ENCODE assay signal across 10 cellular contexts in the genomic region with DNA sequence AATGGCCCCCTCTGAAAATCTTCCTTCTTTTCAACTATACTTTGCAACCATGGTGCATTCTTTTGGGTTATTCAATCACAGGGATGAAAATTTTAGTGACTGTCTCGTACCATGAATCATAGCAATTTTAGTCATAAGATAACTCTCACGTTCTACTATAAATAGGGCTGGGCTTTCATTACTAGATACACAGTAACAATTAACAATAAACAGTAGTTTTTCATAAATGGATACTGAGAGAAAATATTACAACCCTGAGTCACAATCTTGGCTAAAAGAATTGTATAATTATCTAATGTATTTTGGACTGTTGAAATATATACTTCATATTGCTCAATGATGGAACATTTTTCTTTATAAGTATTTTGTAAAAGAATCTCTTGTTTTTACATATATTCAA.
DNase-seq lines count a peak whose midpoint lies in the region; TF ChIP-seq lines count a peak whose summit lies in the region.
"Had no signal": no experiment of that assay in that cellular context is flagged by ENCODE, and none has a peak within 500 bp of the region (broad histone marks: within the 10 kb centered on the region; RNA-seq: fewer than 3 reads in every experiment).

No MANE protein-coding gene starts in this region.

- H3K36me3 ChIP-seq in brain microvascular endothelial cell (replicated peaks), result no peaks in the 10 kb centered on the region

- peak; percentile 71 for DNase-seq in AG09319 (ENCODE audit: extremely low read depth, low read depth)
- DNase-seq in HS-5 (ENCODE audit: low read depth), result peak; percentile 82
- DNase-seq in brain microvascular endothelial cell, result no peak
- no peak for DNase-seq in mesothelial cell of epicardium (ENCODE audit: low spot score in 2 of 2, unreplicated experiment in 2 of 2)
- no peak for DNase-seq in NCI-H1417 (lab: John Stamatoyannopoulos, UW)
- DNase-seq in GM19238 (ENCODE audit: insufficient read length, low spot score), result no peak
- DNase-seq in NCI-H128 (lab: John Stamatoyannopoulos, UW; ENCODE audit: unreplicated experiment), result no peak
- DNase-seq in NCI-H345 treated with DMSO at 0.1 percent for 48 hours (lab: John Stamatoyannopoulos, UW; ENCODE audit: unreplicated experiment), result no peak
- DNase-seq: activated CD4-positive, alpha-beta T cell treated with anti-CD3 and anti-CD28 coated beads for 48 hours had no signal

- TF ChIP-seq CTCF in AG09319 (IDR thresholded peaks at IDR 0.05; ENCODE audit: low read depth, low read length), result no peak
- TF ChIP-seq CTCF in brain microvascular endothelial cell (IDR thresholded peaks at IDR 0.05; ENCODE audit: low read depth, low read length, missing control alignments), result no peak
- TF ChIP-seq CTCF in mesothelial cell of epicardium (IDR thresholded peaks at IDR 0.05; ENCODE audit: unreplicated experiment), result no peak

- H3K4me1 Mint-ChIP-seq in mesothelial cell of epicardium, result peaks cover 29% of the 10 kb centered on the region

- no peaks in the 10 kb centered on the region for H3K9me3 Mint-ChIP-seq in mesothelial cell of epicardium
- H3K9me3 Mint-ChIP-seq: activated naive CD4-positive, alpha-beta T cell treated with anti-CD3 and anti-CD28 coated beads, Interleukin-2, amount 50 U/mL, for 72 hours had no signal

- no peak overlapping the region for H3K4me3 ChIP-seq in brain microvascular endothelial cell (ENCODE audit: low read depth, low read length)

- peak overlapping the region; percentile 37 for H3K27ac Mint-ChIP-seq in mesothelial cell of epicardium
- H3K27ac Mint-ChIP-seq: activated naive CD4-positive, alpha-beta T cell treated with anti-CD3 and anti-CD28 coated beads, Interleukin-2, amount 50 U/mL, for 72 hours had no signal

- no peaks in the 10 kb centered on the region for H3K36me3 Mint-ChIP-seq in mesothelial cell of epicardium
- H3K36me3 Mint-ChIP-seq: activated naive CD4-positive, alpha-beta T cell treated with anti-CD3 and anti-CD28 coated beads, Interleukin-2, amount 50 U/mL, for 72 hours had no signal

- no peaks in the 10 kb centered on the region for H3K27me3 Mint-ChIP-seq in mesothelial cell of epicardium (ENCODE audit: low read depth)

- no peak overlapping the region for H3K4me3 Mint-ChIP-seq in mesothelial cell of epicardium

- peak overlapping the region; percentile 72 for H3K27ac ChIP-seq in brain microvascular endothelial cell

- no peaks in the 10 kb centered on the region for H3K27me3 ChIP-seq in brain microvascular endothelial cell (replicated peaks)

- in situ Hi-C loops in brain microvascular endothelial cell (cut with HindIII; ENCODE audit: low pct_ligation_motif_present, low sequenced_read_pairs), result no loop called here

Comparison
In these comparisons a context has a peak if more than half of its experiments do, and no peak if none do; other contexts are left out.
1. DNase-seq: peak in AG09319 (single experiment) and HS-5 (single experiment); none in brain microvascular endothelial cell (single experiment), mesothelial cell of epicardium (0 of 2), NCI-H1417 (0 of 3), GM19238 (single experiment), NCI-H128 (single experiment) and NCI-H345 treated with DMSO at 0.1 percent for 48 hours (single experiment).